ENCODE assay signal across 8 cellular contexts in the genomic region with DNA sequence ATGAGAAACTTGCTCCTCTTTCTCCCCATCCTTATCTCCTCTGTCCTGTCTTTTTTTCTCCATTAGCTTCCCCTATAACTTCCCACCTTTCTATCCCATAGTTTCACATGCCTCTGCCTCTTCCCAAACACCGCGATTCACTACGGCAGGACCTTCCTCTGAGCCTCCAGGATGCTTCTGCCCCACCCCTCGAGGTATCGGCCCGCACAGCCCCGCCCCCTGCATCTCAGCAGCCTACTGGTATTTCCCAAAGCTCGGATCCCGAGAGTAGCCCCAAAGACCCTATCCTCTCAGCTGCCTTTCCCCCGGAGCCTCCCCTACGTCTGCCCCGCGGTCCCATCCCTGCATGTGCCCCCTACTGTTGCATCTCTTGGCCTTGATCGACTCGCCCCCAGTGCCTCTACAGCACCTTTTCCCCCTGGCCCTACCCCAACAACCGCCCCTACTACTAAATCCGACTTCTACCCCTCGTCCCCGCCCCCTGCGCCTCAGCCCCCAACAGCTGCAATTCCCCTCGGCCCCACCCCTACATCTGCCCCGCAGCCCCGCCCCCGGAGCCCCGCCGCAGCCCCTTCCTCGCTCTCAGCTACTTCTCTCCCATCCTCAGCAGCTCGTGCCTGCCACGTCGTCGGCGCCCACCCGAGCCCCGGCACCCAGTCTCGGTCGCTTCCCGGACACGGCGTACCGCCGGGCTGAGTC. TPM values are rescaled to one million over a fixed set of nuclear protein-coding genes. Genes with fewer than 3 reads are reported as not detected.
DNase-seq lines count a peak whose midpoint lies in the region; ATAC-seq and TF ChIP-seq lines count a peak whose summit lies in the region.

No MANE protein-coding gene starts in this region.

- peak overlapping the region; percentile 89 for H2AFZ ChIP-seq in GM23248

- H3K9ac ChIP-seq in GM23248 (peak overlapping the region; percentile 86), stomach smooth muscle (ENCODE audit: low read length in 2 of 2) (peak overlapping the region; percentile 64 to 74)

- POLR2A ChIA-PET in CD8-positive, alpha-beta T cell (lab: Charles Lee) = interaction anchor here (0.7 to 4.8 kb wide), 21 partner anchors 12 to 180 kb away, joined by 3 to 66 read pairs (median 7); a partner anchor contains a TSS
- POLR2A ChIA-PET in activated CD4-positive, alpha-beta memory T cell treated with anti-CD3 and anti-CD28 coated beads, Interleukin-2, amount 10 ng/mL, durations not matched to agents 7 days and 5 days (lab: Charles Lee) = interaction anchor here (0.8 to 6.1 kb wide), 21 partner anchors 11 to 578 kb away, joined by 3 to 71 read pairs (median 8); a partner anchor contains a TSS

- H3K9me2 ChIP-seq in GM23248 (ENCODE audit: insufficient read depth) = no peaks in the 10 kb centered on the region

- peak; percentile 57 for ATAC-seq in CD8-positive, alpha-beta T cell

- H3K27ac Mint-ChIP-seq in CD8-positive, alpha-beta T cell = peak overlapping the region; percentile 87
- peak overlapping the region; percentile 76 for H3K27ac Mint-ChIP-seq in activated CD4-positive, alpha-beta memory T cell treated with anti-CD3 and anti-CD28 coated beads, Interleukin-2, amount 10 ng/mL, durations not matched to agents 7 days and 5 days

- peak overlapping the region; percentile 100 for H3K4me3 ChIP-seq in CD8-positive, alpha-beta T cell (ENCODE audit: low read depth, low read length)
- H3K4me3 ChIP-seq in GM23248 (peak overlapping the region; percentile 96), stomach smooth muscle (ENCODE audit: low read length in 2 of 2) (peak overlapping the region; percentile 89 to 95)

- H3F3A ChIP-seq in GM23248 (ENCODE audit: insufficient read depth) = no peaks in the 10 kb centered on the region

- H3K4me1 ChIP-seq in CD8-positive, alpha-beta T cell (ENCODE audit: insufficient read depth, low read length) = peaks cover 10% of the 10 kb centered on the region
- H3K4me1 ChIP-seq in GM23248 (ENCODE audit: insufficient read depth) = peaks cover 11% of the 10 kb centered on the region; the same call in 1 of the 2 replicates
- H3K4me1 ChIP-seq in stomach smooth muscle (ENCODE audit: control insufficient read depth, insufficient read depth, low read length) = peaks cover 20% of the 10 kb centered on the region

- intact Hi-C loops in CD8-positive, alpha-beta T cell (cut with DNase I, micrococcal nuclease) = loop anchor here (1.0 to 2.0 kb wide), 5 partner anchors 34 to 106 kb away; a partner anchor contains a TSS

- H3K9me3 Mint-ChIP-seq in CD8-positive, alpha-beta T cell = no peaks in the 10 kb centered on the region
- no peaks in the 10 kb centered on the region for H3K9me3 Mint-ChIP-seq in activated CD4-positive, alpha-beta memory T cell treated with anti-CD3 and anti-CD28 coated beads, Interleukin-2, amount 10 ng/mL, durations not matched to agents 7 days and 5 days

- in situ Hi-C loops in GM23248 (cut with MboI) = loop anchor here (10.0 kb wide), 1 partner anchor 104 kb away; no protein-coding TSS in a partner anchor

- CTCF ChIA-PET in CD8-positive, alpha-beta T cell (lab: Charles Lee) = interaction anchor here (0.6 to 7.4 kb wide), 10 partner anchors 10 to 121 kb away, joined by 3 to 120 read pairs (median 7); a partner anchor contains a TSS
- CTCF ChIA-PET in activated CD4-positive, alpha-beta memory T cell treated with anti-CD3 and anti-CD28 coated beads, Interleukin-2, amount 10 ng/mL, durations not matched to agents 7 days and 5 days (lab: Charles Lee) = interaction anchor here (0.8 to 11.1 kb wide), 17 partner anchors 12 to 181 kb away, joined by 3 to 182 read pairs (median 5); a partner anchor contains a TSS

- peak overlapping the region; percentile 64 for H3K27ac ChIP-seq in CD8-positive, alpha-beta T cell (ENCODE audit: low read depth, low read length)
- H3K27ac ChIP-seq in GM23248 = peak overlapping the region; percentile 77
- H3K27ac ChIP-seq in epithelial cell of prostate = peak overlapping the region; percentile 65
- peak overlapping the region; percentile 82 for H3K27ac ChIP-seq in stomach smooth muscle (ENCODE audit: low read length)

- peaks cover 17% of the 10 kb centered on the region for H3K4me1 Mint-ChIP-seq in CD8-positive, alpha-beta T cell (ENCODE audit: low read depth)
- peaks cover 16% of the 10 kb centered on the region for H3K4me1 Mint-ChIP-seq in activated CD4-positive, alpha-beta memory T cell treated with anti-CD3 and anti-CD28 coated beads, Interleukin-2, amount 10 ng/mL, durations not matched to agents 7 days and 5 days

- no peaks in the 10 kb centered on the region for H3K27me3 Mint-ChIP-seq in CD8-positive, alpha-beta T cell (ENCODE audit: low read depth)
- peaks cover 6% of the 10 kb centered on the region for H3K27me3 Mint-ChIP-seq in activated CD4-positive, alpha-beta memory T cell treated with anti-CD3 and anti-CD28 coated beads, Interleukin-2, amount 10 ng/mL, durations not matched to agents 7 days and 5 days

- H3K4me2 ChIP-seq in GM23248 (ENCODE audit: unreplicated experiment) = peak overlapping the region; percentile 85

- no peaks in the 10 kb centered on the region for H3K9me3 ChIP-seq in CD8-positive, alpha-beta T cell (ENCODE audit: low read length)
- H3K9me3 ChIP-seq in GM23248 (ENCODE audit: low read depth) (no peaks in the 10 kb centered on the region), stomach smooth muscle (ENCODE audit: control insufficient read depth in 2 of 2, low read length in 2 of 2) (no peaks in the 10 kb centered on the region)

- H3K36me3 Mint-ChIP-seq in CD8-positive, alpha-beta T cell = peaks cover 42% of the 10 kb centered on the region
- H3K36me3 Mint-ChIP-seq in activated CD4-positive, alpha-beta memory T cell treated with anti-CD3 and anti-CD28 coated beads, Interleukin-2, amount 10 ng/mL, durations not matched to agents 7 days and 5 days (ENCODE audit: low read depth) = peaks cover 24% of the 10 kb centered on the region

- peaks cover 6% of the 10 kb centered on the region for H3K36me3 ChIP-seq in CD8-positive, alpha-beta T cell (ENCODE audit: insufficient read depth, low read length)
- H3K36me3 ChIP-seq in GM23248 (ENCODE audit: low read depth) (peaks cover 20% of the 10 kb centered on the region), stomach smooth muscle (ENCODE audit: control insufficient read depth in 2 of 2, insufficient read depth in 2 of 2, low read length in 2 of 2) (peaks cover 30 to 32% of the 10 kb centered on the region in 2 donors)

- peak in 6 of 7 experiments; percentile 21 to 73 (median 64) for DNase-seq in CD8-positive, alpha-beta T cell
- DNase-seq in GM23248 = peak; percentile 81
- DNase-seq in NCI-H2227 (lab: John Stamatoyannopoulos, UW; ENCODE audit: unreplicated experiment) = peak; percentile 87
- DNase-seq in activated CD4-positive, alpha-beta memory T cell treated with anti-CD3 and anti-CD28 coated beads, Interleukin-2, amount 10 ng/mL, durations not matched to agents 7 days and 5 days = peak; percentile 63
- no peak for DNase-seq in epithelial cell of prostate (ENCODE audit: low read depth, low spot score)
- peak; percentile 44 for DNase-seq in myocyte (ENCODE audit: low read depth)
- DNase-seq in epidermal melanocyte (ENCODE audit: insufficient read length, low spot score) = no peak

- WGBS in GM23248 (ENCODE audit: low coverage in 1 of 2, low lambda C conversion rate in 2 of 2, missing lambda C conversion rate in 2 of 2), 2 experiments = 2% methylated on average over 19 to 41 of the region's 41 CpGs

- H4K20me1 ChIP-seq in GM23248 (ENCODE audit: insufficient read depth) = no peaks in the 10 kb centered on the region

- H3K79me2 ChIP-seq in GM23248 (ENCODE audit: insufficient read depth) = peaks cover 26% of the 10 kb centered on the region

- H3K4me3 Mint-ChIP-seq in CD8-positive, alpha-beta T cell = peak overlapping the region; percentile 97
- peak overlapping the region; percentile 97 for H3K4me3 Mint-ChIP-seq in activated CD4-positive, alpha-beta memory T cell treated with anti-CD3 and anti-CD28 coated beads, Interleukin-2, amount 10 ng/mL, durations not matched to agents 7 days and 5 days

- no peaks in the 10 kb centered on the region for H3K27me3 ChIP-seq in CD8-positive, alpha-beta T cell (ENCODE audit: insufficient read depth, low read length)
- H3K27me3 ChIP-seq in GM23248 (replicated peaks; ENCODE audit: insufficient read depth) = no peaks in the 10 kb centered on the region
- H3K27me3 ChIP-seq in stomach smooth muscle (ENCODE audit: control insufficient read depth in 1 of 2, insufficient read depth in 2 of 2, low read length in 2 of 2) = no peaks in the 10 kb centered on the region

- TF ChIP-seq CTCF in CD8-positive, alpha-beta T cell (IDR thresholded peaks at IDR 0.05) = no peak

RNA-seq across cellular contexts. Expression of a gene that starts 0.5 kb away (rescaled TPM):
- 10 to 100 TPM; 16.3 to 16.6 TPM for total RNA-seq in CD8-positive, alpha-beta T cell
- 22.2 and 32.5 TPM in 2 replicates for total RNA-seq in GM23248 (2014; rRNA removed; shearing (Covaris generic))
- 58.3 and 63.0 TPM in 2 replicates for polyA plus RNA-seq in GM23248 (2016; fragmentation: Nextera tagmentation; extraction: Ambion mirVana)
- 10 to 100 TPM; 21.2 to 21.7 TPM for total RNA-seq in activated CD4-positive, alpha-beta memory T cell treated with anti-CD3 and anti-CD28 coated beads, Interleukin-2, amount 10 ng/mL, durations not matched to agents 7 days and 5 days
- total RNA-seq in myocyte = 27.9 and 28.1 TPM in 2 replicates
- 55.1 TPM for polyA plus RNA-seq in myocyte (2012)

RNA-seq across cellular contexts. Expression of a gene that starts 13.0 kb away (rescaled TPM):
- total RNA-seq in CD8-positive, alpha-beta T cell = 1 to 10 TPM; 1.4 TPM
- total RNA-seq in GM23248 (2014; rRNA removed; shearing (Covaris generic)) = 5.9 and 12.0 TPM in 2 replicates
- polyA plus RNA-seq in GM23248 (2016; fragmentation: Nextera tagmentation; extraction: Ambion mirVana) = 7.8 and 9.5 TPM in 2 replicates
- 1 to 10 TPM; 2.5 to 2.7 TPM for total RNA-seq in activated CD4-positive, alpha-beta memory T cell treated with anti-CD3 and anti-CD28 coated beads, Interleukin-2, amount 10 ng/mL, durations not matched to agents 7 days and 5 days
- total RNA-seq in myocyte = 10.7 and 13.6 TPM in 2 replicates
- 9.8 TPM for polyA plus RNA-seq in myocyte (2012)

RNA-seq across cellular contexts. Expression of a gene that starts 27.3 kb away (rescaled TPM):
- total RNA-seq in CD8-positive, alpha-beta T cell = not detected
- total RNA-seq in GM23248 (2014; rRNA removed; shearing (Covaris generic)) = 0.38 and 0.65 TPM in 2 replicates
- polyA plus RNA-seq in GM23248 (2016; fragmentation: Nextera tagmentation; extraction: Ambion mirVana) = 3.4 and 3.5 TPM in 2 replicates
- under 1 TPM; 0.33 to 0.35 TPM for total RNA-seq in activated CD4-positive, alpha-beta memory T cell treated with anti-CD3 and anti-CD28 coated beads, Interleukin-2, amount 10 ng/mL, durations not matched to agents 7 days and 5 days
- total RNA-seq in myocyte = 0.13 and 0.31 TPM in 2 replicates
- 0.21 TPM for polyA plus RNA-seq in myocyte (2012)

RNA-seq across cellular contexts. Expression of a gene that starts 34.4 kb away (rescaled TPM):
- total RNA-seq in CD8-positive, alpha-beta T cell = 10 to 100 TPM; 22.1 to 25.8 TPM
- 23.1 and 42.2 TPM in 2 replicates for total RNA-seq in GM23248 (2014; rRNA removed; shearing (Covaris generic))
- polyA plus RNA-seq in GM23248 (2016; fragmentation: Nextera tagmentation; extraction: Ambion mirVana) = 38.4 and 39.0 TPM in 2 replicates
- total RNA-seq in activated CD4-positive, alpha-beta memory T cell treated with anti-CD3 and anti-CD28 coated beads, Interleukin-2, amount 10 ng/mL, durations not matched to agents 7 days and 5 days = 10 to 100 TPM; 29.7 to 32.1 TPM
- total RNA-seq in myocyte = 26.8 and 27.2 TPM in 2 replicates
- 26.0 TPM for polyA plus RNA-seq in myocyte (2012)

RNA-seq across cellular contexts. Expression of a gene that starts 34.5 kb away (rescaled TPM):
- 10 to 100 TPM; 16.4 TPM for total RNA-seq in CD8-positive, alpha-beta T cell
- 14.5 and 14.8 TPM in 2 replicates for total RNA-seq in GM23248 (2014; rRNA removed; shearing (Covaris generic))
- polyA plus RNA-seq in GM23248 (2016; fragmentation: Nextera tagmentation; extraction: Ambion mirVana) = 13.9 and 14.2 TPM in 2 replicates
- 10 to 100 TPM; 12.9 to 13.1 TPM for total RNA-seq in activated CD4-positive, alpha-beta memory T cell treated with anti-CD3 and anti-CD28 coated beads, Interleukin-2, amount 10 ng/mL, durations not matched to agents 7 days and 5 days
- total RNA-seq in myocyte = 22.7 and 30.4 TPM in 2 replicates
- polyA plus RNA-seq in myocyte (2012) = 17.9 TPM

Comparison
In these comparisons a context has a peak if more than half of its experiments do, and no peak if none do; other contexts are left out.
1. DNase-seq: peak in CD8-positive, alpha-beta T cell (6 of 7), GM23248 (single experiment), NCI-H2227 (single experiment), activated CD4-positive, alpha-beta memory T cell treated with anti-CD3 and anti-CD28 coated beads, Interleukin-2, amount 10 ng/mL, durations not matched to agents 7 days and 5 days (single experiment) and myocyte (single experiment); none in epithelial cell of prostate (single experiment) and epidermal melanocyte (single experiment).
2. Peak in every context shown above with its lines, with median percentiles within 50 percentile points of each other: H3K27ac ChIP-seq and H3K4me3 ChIP-seq.